ENCODE assay signal across 8 cellular contexts in the genomic region with DNA sequence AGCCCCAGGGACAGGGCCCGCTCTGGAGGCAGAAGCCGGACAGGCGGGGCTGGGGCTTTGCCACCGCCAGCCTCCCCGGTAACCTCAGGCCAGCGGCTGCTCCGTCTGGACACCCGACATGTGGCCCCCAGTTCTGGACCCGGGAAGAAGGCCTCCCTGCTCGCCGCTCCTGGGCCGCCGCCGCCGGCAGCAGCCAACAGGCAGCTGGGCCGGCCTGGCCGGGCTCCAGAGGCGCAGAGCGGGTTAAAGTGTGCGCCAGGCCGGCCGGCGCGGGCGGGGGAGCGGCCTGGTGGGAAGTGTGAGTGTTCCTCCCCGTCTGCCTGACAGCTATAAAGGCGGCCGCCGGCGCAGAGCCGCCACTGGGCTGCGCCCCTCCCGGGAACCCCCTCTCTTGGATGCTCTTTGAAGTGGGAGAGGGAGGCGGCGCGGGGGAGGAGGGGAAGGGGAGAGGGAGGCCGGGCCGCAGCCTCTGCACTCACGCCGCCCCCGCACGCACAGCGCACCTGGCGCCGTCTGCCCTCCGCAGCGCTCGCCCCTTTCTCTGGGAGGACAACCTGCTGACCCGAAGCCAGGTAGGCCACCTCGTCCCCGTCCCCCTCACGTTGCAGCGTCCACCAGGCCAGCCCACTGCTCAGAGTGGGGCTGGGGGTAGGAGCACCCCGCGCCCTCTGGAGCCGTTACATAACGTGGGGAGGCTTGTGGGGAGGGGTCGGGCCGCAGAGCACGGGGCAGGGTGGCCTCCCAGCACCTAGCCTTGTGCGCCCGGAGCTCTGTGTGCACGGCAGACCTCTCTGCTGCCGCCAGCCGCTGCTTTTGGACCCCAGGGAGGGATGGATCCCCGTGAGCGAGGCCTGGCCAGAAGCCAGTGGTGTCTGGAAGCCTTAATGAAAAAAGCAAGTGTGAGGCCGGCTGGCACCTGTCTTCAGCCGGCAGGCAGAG. TPM values are rescaled to one million over a fixed set of nuclear protein-coding genes. Genes with fewer than 3 reads are reported as not detected.
A peak's percentile ranks its signal among the peaks of the same experiment; 100 is the strongest.
DNase-seq lines count a peak whose midpoint lies in the region; ATAC-seq and TF ChIP-seq lines count a peak whose summit lies in the region.

TSS of gene ADAMTSL2 (plus strand) at position 359 of the 939 bp plus-strand sequence. CDS start 2,009 bp downstream, outside the sequence.

- no peak for TF ChIP-seq CTCF in A673 (conservative IDR thresholded peaks at IDR 0.05; ENCODE audit: low read depth, low read length)

- BruUV-seq in A673 (replicated peaks; lab: Mats Ljungman, UMichigan): no TSS peak

- H3K4me3 ChIP-seq in A673 (ENCODE audit: low read depth, low read length, poor library complexity, severe bottlenecking) (no peak within 1 kb of the TSS), HUES64 (ENCODE audit: low read length) (peak within 1 kb of the TSS; percentile 42)

- CTCF ChIA-PET in A673 (lab: Charles Lee): no interaction called here
- CTCF ChIA-PET in activated CD4-positive, alpha-beta T cell treated with anti-CD3 and anti-CD28 coated beads for 36 hours (lab: Charles Lee): interaction anchor here (0.9 to 1.0 kb wide), 2 partner anchors 63 to 208 kb away, joined by 4 to 5 read pairs; no protein-coding TSS in a partner anchor

- WGBS in HUES64: 9% methylated on average over 66 of the region's 70 CpGs

- no peaks in the 10 kb centered on the region for H3K27me3 ChIP-seq in A673 (replicated peaks; ENCODE audit: insufficient read depth, low read depth, low read length, poor library complexity)
- H3K27me3 ChIP-seq in HUES64 (ENCODE audit: insufficient read depth, low read length): peaks cover 27% of the 10 kb centered on the region

- POLR2A ChIA-PET in A673 (lab: Charles Lee; ENCODE audit: low non-redundant PET): no interaction called here
- POLR2A ChIA-PET in activated CD4-positive, alpha-beta T cell treated with anti-CD3 and anti-CD28 coated beads for 36 hours (lab: Charles Lee): no interaction called here

- intact Hi-C loops in A673 (cut with micrococcal nuclease; ENCODE audit: unreplicated experiment): no loop called here
- intact Hi-C loops in activated CD4-positive, alpha-beta T cell treated with anti-CD3 and anti-CD28 coated beads for 36 hours (cut with DNase I, micrococcal nuclease): loop anchor here (5.0 kb wide), 2 partner anchors 193 to 208 kb away; no protein-coding TSS in a partner anchor

- H3K27ac Mint-ChIP-seq in activated CD4-positive, alpha-beta T cell treated with anti-CD3 and anti-CD28 coated beads for 36 hours: no peak within 1 kb of the TSS
- H3K27ac Mint-ChIP-seq in naive B cell: peak within 1 kb of the TSS in 2 of 6 donors; percentile 69 to 72

- H3K9ac ChIP-seq in HUES64 (ENCODE audit: low read depth, low read length): no peak within 1 kb of the TSS

- H3K36me3 ChIP-seq in A673 (ENCODE audit: insufficient read depth, low read length, poor library complexity, severe bottlenecking) (no peaks in the 10 kb centered on the region), HUES64 (ENCODE audit: insufficient read depth, low read length) (no peaks in the 10 kb centered on the region)

- peaks cover 18% of the 10 kb centered on the region for H3K4me1 Mint-ChIP-seq in activated CD4-positive, alpha-beta T cell treated with anti-CD3 and anti-CD28 coated beads for 36 hours
- peaks cover 15 to 23% (median 17%) of the 10 kb centered on the region in 3 donors for H3K4me1 Mint-ChIP-seq in naive B cell

- DNase-seq in A673 (ENCODE audit: low spot score) (peak; percentile 33), fibroblast of gingiva (ENCODE audit: low read depth) (peak; percentile 7), naive B cell (no peak)
- DNase-seq in activated CD4-positive, alpha-beta T cell treated with anti-CD3 and anti-CD28 coated beads for 36 hours: peak; percentile 65

- H3K27ac ChIP-seq in A673 (ENCODE audit: low read depth, low read length, poor library complexity, severe bottlenecking) (no peak within 1 kb of the TSS), HUES64 (ENCODE audit: low read depth, low read length) (no peak within 1 kb of the TSS), temporal lobe (ENCODE audit: low read depth, low read length) (peak within 1 kb of the TSS; percentile 82)

- peak within 1 kb of the TSS; percentile 35 for H3K4me3 Mint-ChIP-seq in activated CD4-positive, alpha-beta T cell treated with anti-CD3 and anti-CD28 coated beads for 36 hours
- H3K4me3 Mint-ChIP-seq in naive B cell: peak within 1 kb of the TSS in 5 of 8 donors; percentile 19 to 77 (median 60)

- H3K9me3 ChIP-seq in A673 (ENCODE audit: low read depth, low read length, poor library complexity, severe bottlenecking) (no peaks in the 10 kb centered on the region), HUES64 (ENCODE audit: insufficient read depth, low read depth, low read length) (no peaks in the 10 kb centered on the region)

- no peaks in the 10 kb centered on the region for H3K36me3 Mint-ChIP-seq in activated CD4-positive, alpha-beta T cell treated with anti-CD3 and anti-CD28 coated beads for 36 hours (ENCODE audit: low read depth)
- no peaks in the 10 kb centered on the region for H3K36me3 Mint-ChIP-seq in naive B cell

- H3K9me3 Mint-ChIP-seq in activated CD4-positive, alpha-beta T cell treated with anti-CD3 and anti-CD28 coated beads for 36 hours (ENCODE audit: low read depth): no peaks in the 10 kb centered on the region
- no peaks in the 10 kb centered on the region for H3K9me3 Mint-ChIP-seq in naive B cell

- peak; percentile 54 for ATAC-seq in activated CD4-positive, alpha-beta T cell treated with anti-CD3 and anti-CD28 coated beads for 36 hours
- ATAC-seq in naive B cell (ENCODE audit: low read depth in 2 of 2): peak; percentile 29 to 56
- no peak for ATAC-seq in GM21515 (IDR thresholded peaks at IDR 0.05; ENCODE audit: unreplicated experiment)
- no peak for ATAC-seq in GM19328 (IDR thresholded peaks at IDR 0.05; ENCODE audit: unreplicated experiment)

- peaks cover 6% of the 10 kb centered on the region for H3K27me3 Mint-ChIP-seq in activated CD4-positive, alpha-beta T cell treated with anti-CD3 and anti-CD28 coated beads for 36 hours
- H3K27me3 Mint-ChIP-seq in naive B cell: peaks cover 16 to 68% (median 36%) of the 10 kb centered on the region in 3 donors

- peaks cover 5% of the 10 kb centered on the region for H3K4me1 ChIP-seq in A673 (ENCODE audit: insufficient read depth, low read length, poor library complexity, severe bottlenecking)
- H3K4me1 ChIP-seq in HUES64 (ENCODE audit: insufficient read depth, low read length): 0 out of 2 replicates have a peak, but pooled peaks cover 7% of the 10 kb centered on the region

RNA-seq across cellular contexts. Expression of gene ADAMTSL2, which starts in this region (rescaled TPM):
- total RNA-seq in A673 (2021) (0.06 TPM in 1 of 2 replicates, not detected in the other), temporal lobe (2.7 TPM)
- polyA plus RNA-seq in HUES64 (2013, experiment 1 of 2): 0.65 TPM
- 1.2 TPM for polyA plus RNA-seq in HUES64 (2013, experiment 2 of 2)
- under 1 TPM; 0.11 to 0.32 TPM for total RNA-seq in activated CD4-positive, alpha-beta T cell treated with anti-CD3 and anti-CD28 coated beads for 36 hours
- not detected for polyA plus RNA-seq in naive B cell (ENCODE audit: low read depth in 6 of 6)

Comparison
In these comparisons a context has a peak if more than half of its experiments do, and no peak if none do; other contexts are left out.
1. Peak in DNase-seq in A673; RNA of the gene not detected or under 1 TPM.
2. Peak in DNase-seq and ATAC-seq in activated CD4-positive, alpha-beta T cell treated with anti-CD3 and anti-CD28 coated beads for 36 hours; RNA of the gene not detected or under 1 TPM.
3. Peak in ATAC-seq in naive B cell; RNA of the gene not detected or under 1 TPM.